8 cellular contexts compared by ENCODE assay signal in genomic region chr20:17533396-17533795, GRCh38. TPM values are rescaled to one million over a fixed set of nuclear protein-coding genes. Genes with fewer than 3 reads are reported as not detected.
DNase-seq lines count a peak whose midpoint lies in the region; ATAC-seq and TF ChIP-seq lines count a peak whose summit lies in the region.

No MANE protein-coding gene starts in this region.

- TF ChIP-seq CTCF in type B pancreatic cell (conservative IDR thresholded peaks at IDR 0.05), result no peak

- H3K9me3 Mint-ChIP-seq in type B pancreatic cell, result no peaks in the 10 kb centered on the region

- H3K36me3 Mint-ChIP-seq in type B pancreatic cell, result no peaks in the 10 kb centered on the region

- in situ Hi-C loops in KBM-7 (cut with MboI; ENCODE audit: low pct_unique_long_range_greater_than_20kb, low sequenced_read_pairs), result no loop called here

- no peak overlapping the region for H3K27ac Mint-ChIP-seq in type B pancreatic cell

- peak; percentile 80 for DNase-seq in EH (ENCODE audit: low read depth)
- DNase-seq in KBM-7, result peak; percentile 73
- DNase-seq in SKM-1 treated with dmso at 0.1 percent for 144 hours (lab: John Stamatoyannopoulos, UW; ENCODE audit: unreplicated experiment), result peak; percentile 15
- DNase-seq in head of caudate nucleus, result peak in 23 of 42 donors; percentile 11 to 61 (median 33)
- DNase-seq in stimulated activated CD4-positive, alpha-beta T cell treated with anti-CD3 and anti-CD28 coated beads, Interleukin-12 subunit alpha, Interleukin-12 subunit beta, amount 100 ng/mL, for 4 hours, result no peak
- DNase-seq in type B pancreatic cell (ENCODE audit: extremely low spot score, unreplicated experiment), result no peak
- DNase-seq in activated CD4-positive, CD25-positive, alpha-beta regulatory T cell treated with anti-CD3 and anti-CD28 coated beads, Interleukin-2, amount 50 U/mL, for 72 hours, result no peak

- no peak overlapping the region for H3K4me3 Mint-ChIP-seq in type B pancreatic cell

- ATAC-seq in activated CD4-positive, CD25-positive, alpha-beta regulatory T cell treated with anti-CD3 and anti-CD28 coated beads, Interleukin-2, amount 50 U/mL, for 24 hours, result no peak

- no peaks in the 10 kb centered on the region for H3K27me3 Mint-ChIP-seq in type B pancreatic cell

- intact Hi-C loops in head of caudate nucleus (cut with DNase I), result loop anchor here (5.0 to 10.0 kb wide), 2 partner anchors 39 to 361 kb away; partner anchors contain the start of gene DSTN

- H3K4me1 Mint-ChIP-seq in type B pancreatic cell (ENCODE audit: unreplicated experiment), result peaks cover 24% of the 10 kb centered on the region

RNA-seq across cellular contexts. Expression of gene BFSP1, which starts 2.2 kb away (rescaled TPM):
- total RNA-seq in type B pancreatic cell (ENCODE audit: low replicate concordance), result 1.8 and 1.9 TPM in 2 replicates

RNA-seq across cellular contexts. Expression of gene DSTN, which starts 36.5 kb away (rescaled TPM):
- 193 and 287 TPM in 2 replicates for total RNA-seq in type B pancreatic cell (ENCODE audit: low replicate concordance)

Comparison
In these comparisons a context has a peak if more than half of its experiments do, and no peak if none do; other contexts are left out.
1. DNase-seq: peak in EH (single experiment), KBM-7 (single experiment), SKM-1 treated with dmso at 0.1 percent for 144 hours (single experiment) and head of caudate nucleus (23 of 42); none in stimulated activated CD4-positive, alpha-beta T cell treated with anti-CD3 and anti-CD28 coated beads, Interleukin-12 subunit alpha, Interleukin-12 subunit beta, amount 100 ng/mL, for 4 hours (single experiment), type B pancreatic cell (single experiment) and activated CD4-positive, CD25-positive, alpha-beta regulatory T cell treated with anti-CD3 and anti-CD28 coated beads, Interleukin-2, amount 50 U/mL, for 72 hours (single experiment).